8 cellular contexts compared by ENCODE assay signal in genomic region chr20:31833130-31833930, GRCh38. TPM values are rescaled to one million over a fixed set of nuclear protein-coding genes. Genes with fewer than 3 reads are reported as not detected.
DNase-seq lines count a peak whose midpoint lies in the region; ATAC-seq, FAIRE-seq and TF ChIP-seq lines count a peak whose summit lies in the region.

No MANE protein-coding gene starts in this region.

- no peak overlapping the region for H3K27ac Mint-ChIP-seq in activated T-helper 17 cell treated with anti-CD3 and anti-CD28 coated beads, Interleukin-2, amount 50 U/mL, for 72 hours

- H3K27me3 Mint-ChIP-seq in activated T-helper 17 cell treated with anti-CD3 and anti-CD28 coated beads, Interleukin-2, amount 50 U/mL, for 72 hours = no peaks in the 10 kb centered on the region

- no peak overlapping the region for H3K4me3 Mint-ChIP-seq in activated T-helper 17 cell treated with anti-CD3 and anti-CD28 coated beads, Interleukin-2, amount 50 U/mL, for 72 hours

- POLR2A ChIA-PET in GM10248 (lab: Yijun Ruan, JAX) = no interaction called here
- POLR2A ChIA-PET in Panc1 (lab: Charles Lee) = no interaction called here

- peaks cover 49% of the 10 kb centered on the region for H3K4me1 ChIP-seq in Panc1 (ENCODE audit: control insufficient read depth, insufficient read depth, low read length)
- peaks cover 0 to 45% (median 27%) of the 10 kb centered on the region in 12 donors for H3K4me1 ChIP-seq in heart left ventricle
- no peaks in the 10 kb centered on the region for H3K4me1 ChIP-seq in small intestine (ENCODE audit: control insufficient read depth in 2 of 2, insufficient read depth in 1 of 2, low read depth in 1 of 2, low read length in 1 of 2)

- H3K9me3 Mint-ChIP-seq in activated T-helper 17 cell treated with anti-CD3 and anti-CD28 coated beads, Interleukin-2, amount 50 U/mL, for 72 hours = no peaks in the 10 kb centered on the region

- H3K36me3 ChIP-seq in Panc1 (ENCODE audit: control insufficient read depth, insufficient read depth, low read length) = no peaks in the 10 kb centered on the region
- H3K36me3 ChIP-seq in heart left ventricle = no peaks in the 10 kb centered on the region
- no peaks in the 10 kb centered on the region for H3K36me3 ChIP-seq in small intestine (ENCODE audit: control insufficient read depth in 2 of 2, insufficient read depth in 2 of 2, low read length in 2 of 2)

- no peak for TF ChIP-seq POLR2A in heart left ventricle (IDR thresholded peaks at IDR 0.05)

- intact Hi-C loops in Panc1 (cut with micrococcal nuclease; ENCODE audit: unreplicated experiment) (no loop called here), heart left ventricle (cut with DNase I) (loop anchor here in 1 of 10 donors (10.0 kb wide), 1 partner anchor 621 kb away; no protein-coding TSS in a partner anchor)

- H3K27ac ChIP-seq in Panc1 (ENCODE audit: low read length) = peak overlapping the region; percentile 1; the same call in 1 of the 2 replicates
- peak overlapping the region in 6 of 12 donors; percentile 33 to 71 (median 54) for H3K27ac ChIP-seq in heart left ventricle
- no peak overlapping the region for H3K27ac ChIP-seq in small intestine (ENCODE audit: low read depth in 1 of 2, low read length in 1 of 2)

- H3K27me3 ChIP-seq in Panc1 (ENCODE audit: control insufficient read depth, insufficient read depth, low read length) (no peaks in the 10 kb centered on the region), heart left ventricle (no peaks in the 10 kb centered on the region), small intestine (ENCODE audit: control insufficient read depth in 2 of 2, insufficient read depth in 2 of 2, low read length in 2 of 2) (no peaks in the 10 kb centered on the region)

- no peaks in the 10 kb centered on the region for H3K4me1 Mint-ChIP-seq in activated T-helper 17 cell treated with anti-CD3 and anti-CD28 coated beads, Interleukin-2, amount 50 U/mL, for 72 hours

- DNase-seq in 8988T (peak; percentile 80), GM10248 (ENCODE audit: extremely low spot score) (peak; percentile 82), Panc1 (ENCODE audit: low read depth, low spot score) (no peak), heart left ventricle (peak in 3 of 5 donors; percentile 66 to 82 (median 67)), small intestine (peak; percentile 18)

- no peak for FAIRE-seq in small intestine (lab: Jason Lieb, UNC)

- ATAC-seq in Panc1 (peak; percentile 49), heart left ventricle (peak in 3 of 4 donors; percentile 16 to 48 (median 37)), HG03045 (IDR thresholded peaks at IDR 0.05; ENCODE audit: unreplicated experiment) (no peak), GM19035 (IDR thresholded peaks at IDR 0.05; ENCODE audit: unreplicated experiment) (no peak)
- peak; percentile 32 for ATAC-seq in activated T-helper 17 cell treated with anti-CD3 and anti-CD28 coated beads, Interleukin-2, amount 50 U/mL, for 72 hours (replicated peaks)

- BruUV-seq in Panc1 (replicated peaks; lab: Mats Ljungman, UMichigan) = no TSS peak

- CTCF ChIA-PET in GM10248 (lab: Yijun Ruan, JAX) (interaction anchor here (0.7 to 13.3 kb wide), 12 partner anchors 9 to 197 kb away, joined by 3 to 154 read pairs (median 4); partner anchors contain the start of genes FOXS1, MYLK2 and PDRG1), Panc1 (lab: Charles Lee) (interaction anchor here (0.6 to 2.2 kb wide), 5 partner anchors 13 to 187 kb away, joined by 4 to 9 read pairs (median 5); partner anchors contain the start of gene FOXS1)

- H3K36me3 Mint-ChIP-seq in activated T-helper 17 cell treated with anti-CD3 and anti-CD28 coated beads, Interleukin-2, amount 50 U/mL, for 72 hours (ENCODE audit: low read depth) = no peaks in the 10 kb centered on the region

- in situ Hi-C loops in Panc1 (cut with HindIII; ENCODE audit: low pct_unique_long_range_greater_than_20kb, low sequenced_read_pairs) = no loop called here

- peak; percentile 79 for TF ChIP-seq CTCF in GM10248 (IDR thresholded peaks at IDR 0.05; ENCODE audit: control extremely low read depth, extremely low read depth, low read depth, missing control alignments)
- peak; percentile 100 for TF ChIP-seq CTCF in Panc1 (IDR thresholded peaks at IDR 0.05)
- TF ChIP-seq CTCF in heart left ventricle (IDR thresholded peaks at IDR 0.05) = peak; percentile 62 to 89 (median 84)

- no peak overlapping the region for H3K4me3 ChIP-seq in Panc1 (ENCODE audit: low read depth in 2 of 2, low read length in 2 of 2)
- no peak overlapping the region for H3K4me3 ChIP-seq in heart left ventricle
- no peak overlapping the region for H3K4me3 ChIP-seq in small intestine (ENCODE audit: low read depth in 1 of 2, low read length in 2 of 2)

- no peaks in the 10 kb centered on the region for H3K9me3 ChIP-seq in Panc1 (ENCODE audit: control insufficient read depth, insufficient read depth, low read depth, low read length)
- H3K9me3 ChIP-seq in heart left ventricle = no peaks in the 10 kb centered on the region
- H3K9me3 ChIP-seq in small intestine (ENCODE audit: control insufficient read depth, low read depth) = no peaks in the 10 kb centered on the region

- 55 to 60% (median 59%) methylated on average over 13 to 14 of the region's 14 CpGs for WGBS in heart left ventricle, 4 donors
- WGBS in small intestine, 3 donors = 54 to 62% (median 60%) methylated on average over 14 of the region's 14 CpGs

RNA-seq across cellular contexts. Expression of gene FOXS1, which starts 12.1 kb away (rescaled TPM):
- total RNA-seq in Panc1 (2021; ENCODE audit: unreplicated experiment) (6.3 TPM), heart left ventricle (1 to 10 TPM; 1.9 to 6.0 (median 3.7) TPM)
- 6.0 TPM for polyA plus RNA-seq in Panc1 (2012; ENCODE audit: insufficient read length)
- not detected for total RNA-seq in activated T-helper 17 cell treated with anti-CD3 and anti-CD28 coated beads, Interleukin-2, amount 50 U/mL, for 72 hours
- polyA plus RNA-seq in heart left ventricle (1 to 10 TPM; 2.5 to 4.9 TPM), small intestine (1 to 10 TPM in 1 of 3 donors, not detected in 2; 1.2 TPM)

RNA-seq across cellular contexts. Expression of gene MYLK2, which starts 14.2 kb away (rescaled TPM):
- total RNA-seq in Panc1 (2021; ENCODE audit: unreplicated experiment) = 0.87 TPM
- 0.15 TPM for polyA plus RNA-seq in Panc1 (2012; ENCODE audit: insufficient read length)
- total RNA-seq in activated T-helper 17 cell treated with anti-CD3 and anti-CD28 coated beads, Interleukin-2, amount 50 U/mL, for 72 hours = under 1 TPM; 0.40 to 0.86 TPM
- under 1 TPM in 8 of 9 donors, not detected in 1; 0.10 to 0.76 (median 0.17) TPM for total RNA-seq in heart left ventricle
- polyA plus RNA-seq in heart left ventricle = under 1 TPM; 0.15 to 0.23 TPM
- polyA plus RNA-seq in small intestine = under 1 TPM in 2 of 3 donors, not detected in 1; 0.27 to 0.28 TPM

RNA-seq across cellular contexts. Expression of gene DUSP15, which starts 37.0 kb away (rescaled TPM):
- total RNA-seq in Panc1 (2021; ENCODE audit: unreplicated experiment) (23.6 TPM), heart left ventricle (1 to 10 TPM; 1.0 to 7.4 (median 3.0) TPM)
- polyA plus RNA-seq in Panc1 (2012; ENCODE audit: insufficient read length) = 16.1 TPM
- not detected for total RNA-seq in activated T-helper 17 cell treated with anti-CD3 and anti-CD28 coated beads, Interleukin-2, amount 50 U/mL, for 72 hours
- polyA plus RNA-seq in heart left ventricle (1 to 10 TPM in 1 of 2 donors, under 1 TPM in 1; 0.68 to 5.4 TPM), small intestine (1 to 10 TPM in 2 of 3 donors, not detected in 1; 1.4 to 2.9 TPM)

RNA-seq across cellular contexts. Expression of gene TTLL9, which starts 37.1 kb away (rescaled TPM):
- total RNA-seq in Panc1 (2021; ENCODE audit: unreplicated experiment) (2.1 TPM), heart left ventricle (not detected)
- polyA plus RNA-seq in Panc1 (2012; ENCODE audit: insufficient read length) = 3.1 TPM
- not detected for total RNA-seq in activated T-helper 17 cell treated with anti-CD3 and anti-CD28 coated beads, Interleukin-2, amount 50 U/mL, for 72 hours
- polyA plus RNA-seq in heart left ventricle (not detected), small intestine (under 1 TPM in 1 of 3 donors, not detected in 2; 0.07 TPM)

Comparison
In these comparisons a context has a peak if more than half of its experiments do, and no peak if none do; other contexts are left out.
1. ATAC-seq: peak in Panc1 (single experiment), activated T-helper 17 cell treated with anti-CD3 and anti-CD28 coated beads, Interleukin-2, amount 50 U/mL, for 72 hours (single experiment) and heart left ventricle (3 of 4); none in HG03045 (single experiment) and GM19035 (single experiment).
2. Peak in every context shown above with its lines, with median percentiles within 50 percentile points of each other: CTCF ChIP-seq.